8 cellular contexts compared by ENCODE assay signal in genomic region chr2:148876589-148877402, GRCh38. TPM values are rescaled to one million over a fixed set of nuclear protein-coding genes. Genes with fewer than 3 reads are reported as not detected.
DNase-seq lines count a peak whose midpoint lies in the region; ATAC-seq, FAIRE-seq and TF ChIP-seq lines count a peak whose summit lies in the region.

No MANE protein-coding gene starts in this region.

- SMC1A ChIA-PET in GM12878 (lab: Charles Lee; ENCODE audit: uncharacterized antibody, unreplicated experiment): no interaction called here

- CTCF ChIA-PET in CD8-positive, alpha-beta T cell (lab: Charles Lee): no interaction called here
- CTCF ChIA-PET in GM12878 (lab: Yijun Ruan, JAX): no interaction called here

- WGBS in GM12878 (ENCODE audit: insufficient coverage, insufficient replicate concordance, low lambda C conversion rate, missing lambda C conversion rate): 16% methylated on average over 26 of the region's 34 CpGs

- no peak for TF ChIP-seq RAD21 in GM12878 (IDR thresholded peaks at IDR 0.05; ENCODE audit: insufficient read depth, low read depth, low read length)

- peak overlapping the region; percentile 50 for H3K4me3 ChIP-seq in CD8-positive, alpha-beta T cell (ENCODE audit: low read depth, low read length)
- H3K4me3 ChIP-seq in GM12878: 0 out of 2 replicates have a peak overlapping the region, but pooled peaks have one; percentile 27

- peak; percentile 31 for ATAC-seq in CD8-positive, alpha-beta T cell
- peak; percentile 23 for ATAC-seq in HG03432 (IDR thresholded peaks at IDR 0.05; ENCODE audit: unreplicated experiment)
- no peak for ATAC-seq in GM12878
- peak; percentile 24 for ATAC-seq in memory B cell (ENCODE audit: low read depth)
- ATAC-seq in GM18519 (IDR thresholded peaks at IDR 0.05; ENCODE audit: low FRiP score, unreplicated experiment): no peak

- H3K36me3 ChIP-seq in CD8-positive, alpha-beta T cell (ENCODE audit: insufficient read depth, low read length): no peaks in the 10 kb centered on the region
- no peaks in the 10 kb centered on the region for H3K36me3 ChIP-seq in GM12878 (ENCODE audit: control insufficient read depth in 2 of 2, insufficient read depth in 2 of 2, low read length in 1 of 2)

- no peak for TF ChIP-seq POLR2A in GM12878 (IDR thresholded peaks at IDR 0.05; ENCODE audit: low read depth, low read length)

- RAD21 ChIA-PET in GM12878 (lab: Charles Lee; ENCODE audit: unreplicated experiment): no interaction called here

- H3K9me3 ChIP-seq in CD8-positive, alpha-beta T cell (ENCODE audit: low read length): no peaks in the 10 kb centered on the region
- peaks cover 1% of the 10 kb centered on the region; the same call in 2 of the 3 replicates for H3K9me3 ChIP-seq in GM12878 (replicated peaks; ENCODE audit: control insufficient read depth, insufficient read depth, low read length)

- H3K79me2 ChIP-seq in GM12878 (ENCODE audit: control insufficient read depth, insufficient read depth, low read length): no peaks in the 10 kb centered on the region

- H3K9me3 Mint-ChIP-seq in CD8-positive, alpha-beta T cell: no peaks in the 10 kb centered on the region
- peaks cover 2% of the 10 kb centered on the region for H3K9me3 Mint-ChIP-seq in memory B cell

- no peak overlapping the region for H3K27ac ChIP-seq in CD8-positive, alpha-beta T cell (ENCODE audit: low read depth, low read length)
- H3K27ac ChIP-seq in GM12878 (ENCODE audit: control insufficient read depth, insufficient read depth): no peak overlapping the region

- POLR2A ChIA-PET in CD8-positive, alpha-beta T cell (lab: Charles Lee): interaction anchor here (1.2 to 1.5 kb wide), 2 partner anchors 50 to 856 kb away, joined by 3 read pairs; partner anchors contain the start of gene MBD5
- POLR2A ChIA-PET in GM12878 (lab: Charles Lee): no interaction called here

- BruUV-seq in GM12878 (replicated peaks; lab: Mats Ljungman, UMichigan): no TSS peak

- no peak for TF ChIP-seq CTCF in CD8-positive, alpha-beta T cell (IDR thresholded peaks at IDR 0.05)
- TF ChIP-seq CTCF in GM12878 (IDR thresholded peaks at IDR 0.05 in 2 of 3, conservative IDR thresholded peaks at IDR 0.05 in 1 of 3; ENCODE audit: control insufficient read depth in 2 of 3, extremely low read depth in 1 of 3, insufficient read depth in 1 of 3, low read depth in 3 of 3, low read length in 3 of 3): no peak

- no peak overlapping the region; the same call in 1 of the 2 replicates for H2AFZ ChIP-seq in GM12878 (ENCODE audit: control insufficient read depth, low read depth, low read length)

- peak overlapping the region; percentile 86 for H3K4me3 Mint-ChIP-seq in CD8-positive, alpha-beta T cell
- peak overlapping the region; percentile 80 for H3K4me3 Mint-ChIP-seq in memory B cell

- no peak for FAIRE-seq in GM12878 (lab: Jason Lieb, UNC)

- TF ChIP-seq EP300 in GM12878 (IDR thresholded peaks at IDR 0.05; ENCODE audit: borderline replicate concordance in 1 of 2, control insufficient read depth in 1 of 2, low read depth in 2 of 2, low read length in 2 of 2): no peak

- no peaks in the 10 kb centered on the region for H3K36me3 Mint-ChIP-seq in CD8-positive, alpha-beta T cell
- H3K36me3 Mint-ChIP-seq in memory B cell: peaks cover 3% of the 10 kb centered on the region

- H3K27me3 ChIP-seq in CD8-positive, alpha-beta T cell (ENCODE audit: insufficient read depth, low read length): no peaks in the 10 kb centered on the region
- peaks cover 6 to 10% of the 10 kb centered on the region in 2 experiments for H3K27me3 ChIP-seq in GM12878 (replicated peaks in 1 of 2; ENCODE audit: control insufficient read depth in 2 of 2, insufficient read depth in 2 of 2, low read length in 1 of 2)

- peak in 5 of 7 experiments; percentile 10 to 60 (median 52) for DNase-seq in CD8-positive, alpha-beta T cell
- DNase-seq in SK-N-DZ (ENCODE audit: low spot score): peak; percentile 88
- DNase-seq in GM12878 (ENCODE audit: low read depth, low spot score): no peak
- peak in 1 of 2 donors; percentile 31 for DNase-seq in memory B cell (ENCODE audit: low spot score in 2 of 2)
- DNase-seq in stimulated activated CD8-positive, alpha-beta memory T cell treated with anti-CD3 and anti-CD28 coated beads, Interleukin-7, amount 100 ng/mL, for 4 hours (ENCODE audit: low read depth in 2 of 2): peak; percentile 23 to 28
- DNase-seq in Kasumi-1 (lab: John Stamatoyannopoulos, UW): no peak

- peak overlapping the region; percentile 69 for H3K27ac Mint-ChIP-seq in CD8-positive, alpha-beta T cell
- peak overlapping the region; percentile 18 for H3K27ac Mint-ChIP-seq in memory B cell

- peaks cover 12% of the 10 kb centered on the region for H3K4me1 ChIP-seq in CD8-positive, alpha-beta T cell (ENCODE audit: insufficient read depth, low read length)
- H3K4me1 ChIP-seq in GM12878 (ENCODE audit: control insufficient read depth, insufficient read depth, low read length): no peaks in the 10 kb centered on the region

- H3K4me1 Mint-ChIP-seq in CD8-positive, alpha-beta T cell (ENCODE audit: low read depth): peaks cover 16% of the 10 kb centered on the region
- peaks cover 12% of the 10 kb centered on the region for H3K4me1 Mint-ChIP-seq in memory B cell

- intact Hi-C loops in CD8-positive, alpha-beta T cell (cut with DNase I, micrococcal nuclease): loop anchor here (2.0 to 10.0 kb wide), 6 partner anchors 349 to 1034 kb away; partner anchors contain the start of genes ACVR2A (in 1 of the 2), MBD5 (in 1 of the 2), MMADHC (in 1 of the 2) and ORC4 (in 1 of the 2)
- intact Hi-C loops in GM12878 (cut with micrococcal nuclease; ENCODE audit: unreplicated experiment): no loop called here

- no peak overlapping the region for H3K9ac ChIP-seq in GM12878 (ENCODE audit: control insufficient read depth, insufficient read depth, low read length)

- no peaks in the 10 kb centered on the region for H4K20me1 ChIP-seq in GM12878 (ENCODE audit: control insufficient read depth, insufficient read depth)

- peak overlapping the region; percentile 42; the same call in 1 of the 2 replicates for H3K4me2 ChIP-seq in GM12878 (ENCODE audit: control insufficient read depth, insufficient read depth)

- in situ Hi-C loops in GM12878 (cut with MboI): no loop called here

- H3K27me3 Mint-ChIP-seq in CD8-positive, alpha-beta T cell (ENCODE audit: low read depth): peaks cover 11% of the 10 kb centered on the region
- peaks cover 15% of the 10 kb centered on the region for H3K27me3 Mint-ChIP-seq in memory B cell

TF ChIP-seq in GM12878, 131 proteins besides CTCF, POLR2A, EP300 and RAD21:
- TF ChIP-seq CHD4 (IDR thresholded peaks at IDR 0.05) (no peak), PBX3 (IDR thresholded peaks at IDR 0.05; ENCODE audit: insufficient replicate concordance, low read depth, low read length) (peak; percentile 70), JUND (IDR thresholded peaks at IDR 0.05; ENCODE audit: low read depth, low read length) (no peak)
- TF ChIP-seq, protein P1, sequence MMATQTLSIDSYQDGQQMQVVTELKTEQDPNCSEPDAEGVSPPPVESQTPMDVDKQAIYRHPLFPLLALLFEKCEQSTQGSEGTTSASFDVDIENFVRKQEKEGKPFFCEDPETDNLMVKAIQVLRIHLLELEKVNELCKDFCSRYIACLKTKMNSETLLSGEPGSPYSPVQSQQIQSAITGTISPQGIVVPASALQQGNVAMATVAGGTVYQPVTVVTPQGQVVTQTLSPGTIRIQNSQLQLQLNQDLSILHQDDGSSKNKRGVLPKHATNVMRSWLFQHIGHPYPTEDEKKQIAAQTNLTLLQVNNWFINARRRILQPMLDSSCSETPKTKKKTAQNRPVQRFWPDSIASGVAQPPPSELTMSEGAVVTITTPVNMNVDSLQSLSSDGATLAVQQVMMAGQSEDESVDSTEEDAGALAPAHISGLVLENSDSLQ (IDR thresholded peaks at IDR 0.05): peak; percentile 75

RNA-seq across cellular contexts. Expression of gene KIF5C, which starts 1.8 kb away (rescaled TPM):
- total RNA-seq in CD8-positive, alpha-beta T cell: 1 to 10 TPM; 6.4 to 6.5 TPM
- polyA plus RNA-seq in SK-N-DZ (2014; cell fraction: cytosol; rRNA removed): 50.0 and 52.0 TPM in 2 replicates
- polyA plus RNA-seq in SK-N-DZ (2014; cell fraction: nucleus; rRNA removed): 55.4 and 70.4 TPM in 2 replicates
- 1.2 and 1.3 TPM in 2 replicates for total RNA-seq in GM12878 (2013; cell fraction: nucleolus; rRNA removed)
- total RNA-seq in GM12878 (2014; rRNA removed) (0.16 and 0.23 TPM in 2 replicates), GM12878 (2014; rRNA removed; fragmentation: Illumina TruSeq; extraction: Trizol) (0.23 and 0.27 TPM in 2 replicates), GM12878 (2021) (0.37 and 0.49 TPM in 2 replicates)
- 0.13 TPM for polyA plus RNA-seq in GM12878 (2011; ENCODE audit: low read depth)
- polyA plus RNA-seq in GM12878 (2011; rRNA removed) (0.23 and 0.45 TPM in 2 replicates), GM12878 (2014; fragmentation: Illumina TruSeq; extraction: Trizol) (0.31 and 0.48 TPM in 2 replicates), GM12878 (2014; fragmentation: Nextera tagmentation; extraction: Ambion mirVana) (under 1 TPM; 0.08 to 0.15 TPM), GM12878 (2014; rRNA removed) (0.20 and 0.22 TPM in 2 replicates), GM12878 (2016; fragmentation: Nextera tagmentation; extraction: Ambion mirVana) (under 1 TPM; 0.25 to 0.36 TPM)
- polyA plus RNA-seq in GM12878 (2011; cell fraction: cytosol; rRNA removed): 0.10 and 0.13 TPM in 2 replicates
- 0.19 and 0.33 TPM in 2 replicates for polyA plus RNA-seq in GM12878 (2011; cell fraction: nucleus; rRNA removed)
- polyA plus RNA-seq in GM12878 (2012): 0.28 and 0.30 TPM in 2 replicates
- 0.15 TPM in 2 replicates for polyA minus RNA-seq in GM12878 (2011; rRNA and poly(A)+ RNA removed)
- polyA minus RNA-seq in GM12878 (2011; cell fraction: cytosol; rRNA and poly(A)+ RNA removed): not detected in 2 replicates
- polyA minus RNA-seq in GM12878 (2011; cell fraction: nucleus; rRNA and poly(A)+ RNA removed): 0.10 and 0.12 TPM in 2 replicates

Comparison
In these comparisons a context has a peak if more than half of its experiments do, and no peak if none do; other contexts are left out.
1. ATAC-seq: peak in CD8-positive, alpha-beta T cell (single experiment), HG03432 (single experiment) and memory B cell (single experiment); none in GM12878 (single experiment) and GM18519 (single experiment).
2. DNase-seq: peak in CD8-positive, alpha-beta T cell (5 of 7), SK-N-DZ (single experiment) and stimulated activated CD8-positive, alpha-beta memory T cell treated with anti-CD3 and anti-CD28 coated beads, Interleukin-7, amount 100 ng/mL, for 4 hours (2 of 2); none in GM12878 (single experiment) and Kasumi-1 (0 of 2).